ENCODE assay signal across 11 cellular contexts in the genomic region with DNA sequence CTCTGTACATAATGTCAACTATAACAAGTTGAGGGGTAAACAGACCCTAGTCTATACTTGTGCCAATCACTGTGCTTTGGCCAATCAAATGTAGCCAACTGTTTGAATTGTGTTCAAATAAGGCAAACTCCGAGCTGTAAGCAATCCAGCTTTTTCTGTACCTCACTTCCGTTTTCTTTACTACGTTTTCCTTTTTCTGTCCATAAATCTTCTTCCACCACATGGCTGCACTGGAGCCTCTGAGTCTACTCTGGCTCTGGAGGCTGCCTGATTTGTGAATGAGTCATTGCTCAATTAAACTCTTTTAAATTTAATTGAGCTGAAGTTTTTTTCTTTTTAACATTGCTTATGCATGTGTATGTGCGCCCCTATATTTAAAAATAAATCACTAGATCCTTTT. TPM values are rescaled to one million over a fixed set of nuclear protein-coding genes. Genes with fewer than 3 reads are reported as not detected.
A peak's percentile ranks its signal among the peaks of the same experiment; 100 is the strongest.
DNase-seq lines count a peak whose midpoint lies in the region; ATAC-seq and TF ChIP-seq lines count a peak whose summit lies in the region.
"Had no signal": no experiment of that assay in that cellular context is flagged by ENCODE, and none has a peak within 500 bp of the region (broad histone marks: within the 10 kb centered on the region; RNA-seq: fewer than 3 reads in every experiment).

No MANE protein-coding gene starts in this region.

- no peaks in the 10 kb centered on the region for H3K9me3 ChIP-seq in PC-3 (ENCODE audit: low read length)
- H3K9me3 ChIP-seq: pancreas had no signal

- no peaks in the 10 kb centered on the region for H3K4me1 ChIP-seq in PC-3 (ENCODE audit: insufficient read depth, low read length)
- H3K4me1 ChIP-seq in rectal smooth muscle tissue (ENCODE audit: control insufficient read depth, insufficient read depth, low read length), result no peaks in the 10 kb centered on the region

- peaks cover 12% of the 10 kb centered on the region; the same call in 1 of the 2 replicates for H3K27me3 ChIP-seq in PC-3 (ENCODE audit: low read length)
- H3K27me3 ChIP-seq in rectal smooth muscle tissue (ENCODE audit: control insufficient read depth, insufficient read depth, low read length), result no peaks in the 10 kb centered on the region
- H3K27me3 ChIP-seq: cardiac muscle cell, pancreas had no signal

- BruUV-seq in PC-3 (replicated peaks; lab: Mats Ljungman, UMichigan), result no TSS peak

- POLR2A ChIA-PET in PC-3 (lab: Charles Lee; ENCODE audit: unreplicated experiment), result no interaction called here

- H3K79me2 ChIP-seq in PC-3 (ENCODE audit: low read length), result no peaks in the 10 kb centered on the region

- peak; percentile 31 for ATAC-seq in PC-3
- ATAC-seq in HG02623 (IDR thresholded peaks at IDR 0.05; ENCODE audit: unreplicated experiment), result no peak
- ATAC-seq in HG03378 (IDR thresholded peaks at IDR 0.05; ENCODE audit: unreplicated experiment), result no peak

- no peaks in the 10 kb centered on the region for H4K20me1 ChIP-seq in PC-3 (ENCODE audit: low read length)

- no peak for TF ChIP-seq CTCF in PC-3 (conservative IDR thresholded peaks at IDR 0.05; ENCODE audit: low read depth, low read length)
- TF ChIP-seq CTCF in fibroblast of mammary gland (conservative IDR thresholded peaks at IDR 0.05; ENCODE audit: control insufficient read depth, insufficient read depth, low read depth, low read length), result no peak

- H2AFZ ChIP-seq in PC-3 (ENCODE audit: low read length), result no peak overlapping the region

- no peak overlapping the region for H3K4me2 ChIP-seq in PC-3 (ENCODE audit: low read length)

- H3F3A ChIP-seq in PC-3 (ENCODE audit: low read length, unreplicated experiment), result no peaks in the 10 kb centered on the region

- intact Hi-C loops in PC-3 (cut with micrococcal nuclease), result no loop called here

- CTCF ChIA-PET in PC-3 (lab: Charles Lee), result interaction anchor here (0.6 to 0.8 kb wide), 3 partner anchors 35 to 59 kb away, joined by 3 read pairs; no protein-coding TSS in a partner anchor

- no peaks in the 10 kb centered on the region for H3K36me3 ChIP-seq in PC-3 (ENCODE audit: low read depth, low read length)
- no peaks in the 10 kb centered on the region for H3K36me3 ChIP-seq in rectal smooth muscle tissue (ENCODE audit: control insufficient read depth, insufficient read depth, low read length)
- H3K36me3 ChIP-seq: cardiac muscle cell, pancreas had no signal

- H3K27ac ChIP-seq in PC-3 (ENCODE audit: low read length), result no peak overlapping the region
- H3K27ac ChIP-seq in rectal smooth muscle tissue (ENCODE audit: low read depth, low read length), result peak overlapping the region; percentile 38
- H3K27ac ChIP-seq: cardiac muscle cell had no signal

- H3K9me2 ChIP-seq in PC-3 (replicated peaks; ENCODE audit: low read length), result no peaks in the 10 kb centered on the region

- H3K9ac ChIP-seq in PC-3 (ENCODE audit: low read length) (no peak overlapping the region), rectal smooth muscle tissue (ENCODE audit: low read length) (no peak overlapping the region)

- DNase-seq in GDM1 (lab: John Stamatoyannopoulos, UW) (peak; percentile 16), PC-3 (no peak), fibroblast of mammary gland (ENCODE audit: low read depth) (peak; percentile 30), NCI-H128 (lab: John Stamatoyannopoulos, UW; ENCODE audit: unreplicated experiment) (no peak), NCI-H146 (lab: John Stamatoyannopoulos, UW) (no peak)
- DNase-seq: DMS153, pancreas had no signal

- H3K4me3 ChIP-seq in PC-3 (ENCODE audit: low read length) (no peak overlapping the region), fibroblast of mammary gland (ENCODE audit: control insufficient read depth, low read depth, low read length) (no peak overlapping the region), rectal smooth muscle tissue (ENCODE audit: low read length) (no peak overlapping the region)
- H3K4me3 ChIP-seq: cardiac muscle cell, pancreas had no signal

RNA-seq across cellular contexts. Expression of gene CLEC1A, which starts 29.7 kb away (rescaled TPM):
- not detected in 2 replicates for total RNA-seq in PC-3 (2014; rRNA removed)
- total RNA-seq: cardiac muscle cell had no signal

RNA-seq across cellular contexts. Expression of gene CLEC9A, which starts 38.6 kb away (rescaled TPM):
- total RNA-seq in PC-3 (2014; rRNA removed), result not detected in 2 replicates
- total RNA-seq: cardiac muscle cell had no signal

RNA-seq across cellular contexts. Expression of gene CLEC12B, which starts 58.7 kb away (rescaled TPM):
- total RNA-seq in PC-3 (2014; rRNA removed), result not detected in 2 replicates
- total RNA-seq: cardiac muscle cell had no signal

Comparison
In these comparisons a context has a peak if more than half of its experiments do, and no peak if none do; other contexts are left out.
1. DNase-seq: peak in GDM1 (single experiment) and fibroblast of mammary gland (single experiment); none in PC-3 (single experiment), NCI-H128 (single experiment) and NCI-H146 (single experiment).